Comparison of ENCODE assay signal across 26 cellular contexts in genomic region chr22:41062146-41062545, GRCh38.
"Had no signal": no experiment of that assay in that cellular context is flagged by ENCODE, and none has a peak within 500 bp of the region (broad histone marks: within the 10 kb centered on the region; RNA-seq: fewer than 3 reads in every experiment).

No MANE protein-coding gene starts in this region.

- H3K27me3 ChIP-seq: colonic mucosa, dorsolateral prefrontal cortex, gastroesophageal sphincter, heart left ventricle, left lung, right lobe of liver, stomach, thyroid gland, upper lobe of right lung had no signal

- H3K27ac ChIP-seq: colonic mucosa, dorsolateral prefrontal cortex, gastroesophageal sphincter, heart left ventricle, left lung, lower lobe of right lung, right lobe of liver, skin epidermis, stomach, thyroid gland, upper lobe of right lung, VCaP had no signal

- H3K36me3 ChIP-seq: colonic mucosa, gastroesophageal sphincter, heart left ventricle, left lung, lower lobe of right lung, right lobe of liver, stomach, thyroid gland, upper lobe of right lung had no signal

- H3K9me3 ChIP-seq: colonic mucosa, gastroesophageal sphincter, heart left ventricle, left lung, lower lobe of right lung, right lobe of liver, stomach, thyroid gland, upper lobe of right lung had no signal

- H3K4me1 ChIP-seq: colonic mucosa, gastroesophageal sphincter, heart left ventricle, left lung, lower lobe of right lung, right lobe of liver, stomach, thyroid gland, upper lobe of right lung had no signal

- H3K4me3 ChIP-seq: colonic mucosa, dorsolateral prefrontal cortex, gastroesophageal sphincter, heart left ventricle, left lung, lower lobe of right lung, right lobe of liver, skin epidermis, stomach, thyroid gland, upper lobe of right lung had no signal

- DNase-seq: activated CD4-positive, alpha-beta T cell treated with anti-CD3 and anti-CD28 coated beads for 4 hours; activated CD4-positive, alpha-beta T cell treated with anti-CD3 and anti-CD28 coated beads, Interleukin-2, amount 50 U/mL, for 4 hours; activated naive CD4-positive, alpha-beta T cell; activated T-cell treated with anti-CD3 and anti-CD28 coated beads for 4 hours; activated T-cell treated with anti-CD3 and anti-CD28 coated beads, Interleukin-2, amount 50 U/mL, for 72 hours; anterior cingulate cortex; colonic mucosa; dorsolateral prefrontal cortex; effector memory CD8-positive, alpha-beta T cell; heart left ventricle; hypothalamus; left lung; lower lobe of right lung; mesenchymal stem cell; natural killer cell; stimulated activated CD4-positive, alpha-beta T cell treated with anti-CD3 and anti-CD28 coated beads, Interleukin-4, amount 100 ng/mL, for 24 hours; stomach; T-helper 9 cell; thyroid gland; upper lobe of right lung had no signal

- ATAC-seq: activated naive CD4-positive, alpha-beta T cell treated with anti-CD3 and anti-CD28 coated beads, Interleukin-2, amount 50 U/mL, for 72 hours; activated T-cell treated with anti-CD3 and anti-CD28 coated beads, Interleukin-2, amount 50 U/mL, for 72 hours; effector memory CD8-positive, alpha-beta T cell; gastroesophageal sphincter; heart left ventricle; left lung; lower lobe of right lung; natural killer cell; right lobe of liver; stimulated activated effector memory CD8-positive, alpha-beta T cell treated with anti-CD3 and anti-CD28 coated beads, Interleukin-12 subunit alpha, Interleukin-12 subunit beta, amount 100 ng/mL, for 72 hours; upper lobe of right lung had no signal
